ENCODE assay signal across 1 cellular context in genomic region chr3:184129012-184129411, GRCh38.
TF ChIP-seq lines count a peak whose summit lies in the region.

No MANE protein-coding gene starts in this region.

TF ChIP-seq in SK-N-SH, 30 proteins besides CTCF, POLR2A, EP300 and RAD21:
- TF ChIP-seq RFX5 (IDR thresholded peaks at IDR 0.05; ENCODE audit: low read length) (no peak), SMC3 (IDR thresholded peaks at IDR 0.05; ENCODE audit: low read depth, low read length) (peak; percentile 25; the same call in 1 of the 2 replicates)
